8 cellular contexts compared by ENCODE assay signal in genomic region chr15:56887782-56888127, GRCh38. TPM values are rescaled to one million over a fixed set of nuclear protein-coding genes. Genes with fewer than 3 reads are reported as not detected.
DNase-seq lines count a peak whose midpoint lies in the region; ATAC-seq and TF ChIP-seq lines count a peak whose summit lies in the region.

No MANE protein-coding gene starts in this region.

- ATAC-seq in activated CD8-positive, alpha-beta memory T cell treated with anti-CD3 and anti-CD28 coated beads, Interleukin-2, amount 10 ng/mL, durations not matched to agents 7 days and 5 days, result no peak
- ATAC-seq in HG03135 (IDR thresholded peaks at IDR 0.05; ENCODE audit: unreplicated experiment), result no peak

- intact Hi-C loops in lower leg skin (cut with DNase I; ENCODE audit: low total_unique reads) (no loop called here), tibial artery (cut with DNase I; ENCODE audit: low total_unique reads) (loop anchor here (1.0 kb wide), 1 partner anchor 31 kb away; the partner anchor contains the start of gene TCF12)

- in situ Hi-C loops in astrocyte of the cerebellum (cut with HindIII; ENCODE audit: low sequenced_read_pairs), result no loop called here

- H3K9me3 Mint-ChIP-seq in activated CD8-positive, alpha-beta memory T cell treated with anti-CD3 and anti-CD28 coated beads, Interleukin-2, amount 10 ng/mL, durations not matched to agents 7 days and 5 days (ENCODE audit: low read depth), result no peaks in the 10 kb centered on the region

- H3K36me3 ChIP-seq in tibial artery, result no peaks in the 10 kb centered on the region

- peak overlapping the region; percentile 77 for H3K4me3 Mint-ChIP-seq in activated CD8-positive, alpha-beta memory T cell treated with anti-CD3 and anti-CD28 coated beads, Interleukin-2, amount 10 ng/mL, durations not matched to agents 7 days and 5 days

- H3K4me1 ChIP-seq in tibial artery, result peaks cover 0 to 21% (median 10%) of the 10 kb centered on the region in 4 donors

- TF ChIP-seq CTCF in astrocyte of the cerebellum (IDR thresholded peaks at IDR 0.05; ENCODE audit: low read depth, low read length, missing control alignments) (no peak), lower leg skin (IDR thresholded peaks at IDR 0.05) (no peak), tibial artery (IDR thresholded peaks at IDR 0.05) (no peak)

- H3K9me3 ChIP-seq in tibial artery, result no peaks in the 10 kb centered on the region

- no peak for DNase-seq in activated CD8-positive, alpha-beta memory T cell treated with anti-CD3 and anti-CD28 coated beads, Interleukin-2, amount 10 ng/mL, durations not matched to agents 7 days and 5 days
- no peak for DNase-seq in activated CD8-positive, alpha-beta memory T cell treated with anti-CD3 and anti-CD28 coated beads for 24 hours
- DNase-seq in astrocyte of the cerebellum (ENCODE audit: low read depth), result no peak
- DNase-seq in lower leg skin (ENCODE audit: low spot score in 2 of 2), result no peak
- no peak for DNase-seq in tibial artery
- no peak for DNase-seq in NCI-H2171 treated with DMSO at 0.1 percent for 48 hours (lab: John Stamatoyannopoulos, UW)
- no peak for DNase-seq in NCI-H2081 treated with DMSO at 0.1 percent for 48 hours (lab: John Stamatoyannopoulos, UW)

- H3K4me3 ChIP-seq in astrocyte of the cerebellum (ENCODE audit: low read depth, low read length), result peak overlapping the region; percentile 53
- H3K4me3 ChIP-seq in lower leg skin (ENCODE audit: low read depth, poor library complexity, severe bottlenecking), result peak overlapping the region; percentile 44
- H3K4me3 ChIP-seq in tibial artery, result peak overlapping the region; percentile 65 to 79

- no peaks in the 10 kb centered on the region for H3K27me3 ChIP-seq in tibial artery

- CTCF ChIA-PET in activated CD8-positive, alpha-beta memory T cell treated with anti-CD3 and anti-CD28 coated beads, Interleukin-2, amount 10 ng/mL, durations not matched to agents 7 days and 5 days (lab: Charles Lee), result no interaction called here

- peaks cover 20% of the 10 kb centered on the region for H3K4me1 Mint-ChIP-seq in activated CD8-positive, alpha-beta memory T cell treated with anti-CD3 and anti-CD28 coated beads, Interleukin-2, amount 10 ng/mL, durations not matched to agents 7 days and 5 days

- no peak for TF ChIP-seq POLR2A in lower leg skin (IDR thresholded peaks at IDR 0.05)

- peak overlapping the region; percentile 92 to 95 for H3K27ac ChIP-seq in tibial artery

- H3K27ac Mint-ChIP-seq in activated CD8-positive, alpha-beta memory T cell treated with anti-CD3 and anti-CD28 coated beads, Interleukin-2, amount 10 ng/mL, durations not matched to agents 7 days and 5 days, result peak overlapping the region; percentile 73

- peaks cover 3% of the 10 kb centered on the region for H3K36me3 Mint-ChIP-seq in activated CD8-positive, alpha-beta memory T cell treated with anti-CD3 and anti-CD28 coated beads, Interleukin-2, amount 10 ng/mL, durations not matched to agents 7 days and 5 days

- WGBS in lower leg skin, 2 donors, result 7 to 8% methylated on average over 1 of the region's 1 CpG

- no peaks in the 10 kb centered on the region for H3K27me3 Mint-ChIP-seq in activated CD8-positive, alpha-beta memory T cell treated with anti-CD3 and anti-CD28 coated beads, Interleukin-2, amount 10 ng/mL, durations not matched to agents 7 days and 5 days

RNA-seq across cellular contexts. Expression of gene TCF12, which starts 30.7 kb away (rescaled TPM):
- 10 to 100 TPM; 75.4 to 89.0 TPM for total RNA-seq in activated CD8-positive, alpha-beta memory T cell treated with anti-CD3 and anti-CD28 coated beads, Interleukin-2, amount 10 ng/mL, durations not matched to agents 7 days and 5 days
- 100 to 1,000 TPM in 1 of 4 donors, 10 to 100 TPM in 3; 50.5 to 117 (median 89.8) TPM for total RNA-seq in lower leg skin
